Comparison of ENCODE assay signal across 11 cellular contexts in the genomic region with DNA sequence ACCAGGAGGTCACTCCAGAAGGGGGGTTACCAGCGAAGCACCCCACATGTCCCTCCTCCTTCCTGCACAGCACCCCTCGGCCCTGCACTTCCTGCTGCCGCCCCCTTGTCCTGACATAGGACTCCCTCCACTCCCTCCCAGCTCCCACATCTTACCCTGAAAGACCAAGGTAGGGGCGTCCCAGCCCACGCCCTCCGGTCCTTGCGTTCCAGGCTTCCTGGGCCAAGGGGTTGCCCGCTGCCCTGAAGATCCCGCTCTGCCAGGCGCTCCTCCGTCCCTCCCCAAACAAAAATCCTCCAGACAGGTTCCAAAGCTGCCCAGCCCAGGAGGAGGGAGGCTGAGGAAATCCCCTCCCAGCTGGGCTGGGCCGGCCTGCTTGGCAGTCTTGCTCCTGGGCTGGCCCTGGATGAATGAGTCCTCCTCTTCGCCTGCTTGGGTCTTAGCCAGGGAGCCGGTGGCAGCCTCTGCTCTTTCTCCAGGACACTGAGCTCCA. TPM values are rescaled to one million over a fixed set of nuclear protein-coding genes. Genes with fewer than 3 reads are reported as not detected.
DNase-seq lines count a peak whose midpoint lies in the region; ATAC-seq and TF ChIP-seq lines count a peak whose summit lies in the region.
"Had no signal": no experiment of that assay in that cellular context is flagged by ENCODE, and none has a peak within 500 bp of the region (broad histone marks: within the 10 kb centered on the region; RNA-seq: fewer than 3 reads in every experiment).

A gene with protein sequence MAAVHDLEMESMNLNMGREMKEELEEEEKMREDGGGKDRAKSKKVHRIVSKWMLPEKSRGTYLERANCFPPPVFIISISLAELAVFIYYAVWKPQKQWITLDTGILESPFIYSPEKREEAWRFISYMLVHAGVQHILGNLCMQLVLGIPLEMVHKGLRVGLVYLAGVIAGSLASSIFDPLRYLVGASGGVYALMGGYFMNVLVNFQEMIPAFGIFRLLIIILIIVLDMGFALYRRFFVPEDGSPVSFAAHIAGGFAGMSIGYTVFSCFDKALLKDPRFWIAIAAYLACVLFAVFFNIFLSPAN (minus strand): TSS at position 304 of the 493 bp plus-strand sequence. CDS start 22,618 bp downstream, outside the sequence.

- TF ChIP-seq EP300 in transverse colon (IDR thresholded peaks at IDR 0.05; ENCODE audit: low read depth) = no peak

- no peak for TF ChIP-seq CTCF in dorsolateral prefrontal cortex (IDR thresholded peaks at IDR 0.05 in 54 of 56, conservative IDR thresholded peaks at IDR 0.05 in 2 of 56; ENCODE audit: low read depth in 1 of 56, partially characterized antibody in 56 of 56)
- TF ChIP-seq CTCF in lower leg skin (IDR thresholded peaks at IDR 0.05) = no peak
- TF ChIP-seq CTCF in transverse colon (IDR thresholded peaks at IDR 0.05) = no peak

- H3K36me3 ChIP-seq in MG63 (no peaks in the 10 kb centered on the region), transverse colon (no peaks in the 10 kb centered on the region)
- H3K36me3 ChIP-seq: neutrophil had no signal

- in situ Hi-C loops in transverse colon (cut with MboI; ENCODE audit: low pct_ligation_motif_present in 1 of 4, low pct_unique_long_range_greater_than_20kb in 1 of 4, low sequenced_read_pairs in 3 of 4) = no loop called here

- H3K4me1 ChIP-seq in transverse colon = peaks cover 0 to 10% (median 4%) of the 10 kb centered on the region in 4 donors

- intact Hi-C loops in dorsolateral prefrontal cortex (cut with DNase I) = no loop called here
- intact Hi-C loops in lower leg skin (cut with DNase I; ENCODE audit: low total_unique reads) = no loop called here
- intact Hi-C loops in transverse colon (cut with DNase I; ENCODE audit: low total_unique reads) = no loop called here

- peak; percentile 87 for DNase-seq in MG63
- peak; percentile 39 to 78 (median 64) for DNase-seq in dorsolateral prefrontal cortex
- peak; percentile 40 to 89 for DNase-seq in lower leg skin (ENCODE audit: low spot score in 2 of 2)
- peak; percentile 82 for DNase-seq in transverse colon
- no peak for DNase-seq in stimulated activated CD4-positive, alpha-beta T cell treated with anti-CD3 and anti-CD28 coated beads, Interleukin-12 subunit alpha, Interleukin-12 subunit beta, amount 100 ng/mL, for 4 hours
- no peak for DNase-seq in NCI-H524 treated with DMSO at 0.1 percent for 48 hours (lab: John Stamatoyannopoulos, UW)
- no peak for DNase-seq in DMS153 treated with DMSO at 0.1 percent for 48 hours (lab: John Stamatoyannopoulos, UW; ENCODE audit: unreplicated experiment)
- DNase-seq: activated gamma-delta T cell treated with Interleukin-2 at 50 U/mL for 16 hours had no signal

- TF ChIP-seq POLR2A in lower leg skin (IDR thresholded peaks at IDR 0.05) (no peak), transverse colon (IDR thresholded peaks at IDR 0.05) (peak; percentile 64)

- H3K27me3 ChIP-seq in MG63 (no peaks in the 10 kb centered on the region), dorsolateral prefrontal cortex (no peaks in the 10 kb centered on the region), transverse colon (no peaks in the 10 kb centered on the region)
- H3K27me3 ChIP-seq: neutrophil had no signal

- H3K9me3 ChIP-seq in MG63 (no peaks in the 10 kb centered on the region), transverse colon (no peaks in the 10 kb centered on the region)
- H3K9me3 ChIP-seq: neutrophil had no signal

- H3K27ac ChIP-seq in dorsolateral prefrontal cortex (peak within 1 kb of the TSS in 12 of 59 donors; percentile 5 to 64 (median 34)), transverse colon (peak within 1 kb of the TSS; percentile 75 to 84 (median 78))
- H3K27ac ChIP-seq: neutrophil had no signal

- H3K4me3 ChIP-seq in MG63 (peak within 1 kb of the TSS; percentile 57), dorsolateral prefrontal cortex (peak within 1 kb of the TSS; percentile 26 to 72 (median 51)), lower leg skin (ENCODE audit: low read depth, poor library complexity, severe bottlenecking) (peak within 1 kb of the TSS; percentile 13), transverse colon (peak within 1 kb of the TSS; percentile 34 to 55 (median 36))

- WGBS in lower leg skin, 2 donors = 22 to 23% methylated on average over 14 of the region's 14 CpGs
- WGBS in transverse colon (ENCODE audit: low coverage in 1 of 2), 2 donors = 6 to 34% methylated on average over 7 to 13 of the region's 14 CpGs

- ATAC-seq in GM21717 (IDR thresholded peaks at IDR 0.05; ENCODE audit: unreplicated experiment) = no peak

RNA-seq across cellular contexts. Expression of the gene that starts here (rescaled TPM):
- 0.59 TPM in 1 of 2 replicates, not detected in the other for total RNA-seq in MG63 (2014; rRNA removed; shearing (Covaris generic); ENCODE audit: low replicate concordance)
- total RNA-seq in dorsolateral prefrontal cortex (10 to 100 TPM in 31 of 120 experiments, 1 to 10 TPM in 89; 1.0 to 34.7 (median 6.8) TPM), lower leg skin (10 to 100 TPM; 17.0 to 30.6 (median 22.2) TPM), transverse colon (10 to 100 TPM in 3 of 4 donors, 1 to 10 TPM in 1; 3.7 to 22.5 (median 17.6) TPM)
- total RNA-seq: NCI-H460 had no signal

Comparison
In these comparisons a context has a peak if more than half of its experiments do, and no peak if none do; other contexts are left out.
1. Peak in DNase-seq and H3K4me3 ChIP-seq in MG63; RNA of the gene not detected or under 1 TPM.
2. DNase-seq: peak in dorsolateral prefrontal cortex (10 of 10), lower leg skin (2 of 2) and transverse colon (single experiment); none in stimulated activated CD4-positive, alpha-beta T cell treated with anti-CD3 and anti-CD28 coated beads, Interleukin-12 subunit alpha, Interleukin-12 subunit beta, amount 100 ng/mL, for 4 hours (single experiment), NCI-H524 treated with DMSO at 0.1 percent for 48 hours (single experiment) and DMS153 treated with DMSO at 0.1 percent for 48 hours (single experiment).
3. Peak in every context shown above with its lines, with median percentiles within 50 percentile points of each other: H3K4me3 ChIP-seq.